Comparison of ENCODE assay signal across 33 cellular contexts in genomic region chr2:103818176-103818575, GRCh38.
"Had no signal": no experiment of that assay in that cellular context is flagged by ENCODE, and none has a peak within 500 bp of the region (broad histone marks: within the 10 kb centered on the region; RNA-seq: fewer than 3 reads in every experiment).

No MANE protein-coding gene starts in this region.

- H3K27me3 Mint-ChIP-seq: activated CD4-positive, alpha-beta memory T cell treated with anti-CD3 and anti-CD28 coated beads, Interleukin-2, amount 10 ng/mL, durations not matched to agents 7 days and 5 days; activated CD4-positive, alpha-beta T cell treated with anti-CD3 and anti-CD28 coated beads for 36 hours; activated CD4-positive, alpha-beta T cell treated with anti-CD3 and anti-CD28 coated beads, Interleukin-2, amount 10 ng/mL, durations not matched to agents 7 days and 5 days; activated naive CD4-positive, alpha-beta T cell treated with anti-CD3 and anti-CD28 coated beads, Interleukin-2, amount 10 ng/mL, durations not matched to agents 7 days and 5 days; activated naive CD8-positive, alpha-beta T cell treated with anti-CD3 and anti-CD28 coated beads, Interleukin-2, amount 10 ng/mL, durations not matched to agents 7 days and 5 days; activated T-cell treated with anti-CD3 and anti-CD28 coated beads, Interleukin-2, amount 50 U/mL, for 24 hours; central memory CD8-positive, alpha-beta T cell; effector memory CD8-positive, alpha-beta T cell; T-helper 17 cell had no signal

- H3K4me1 ChIP-seq: ascending aorta, esophagus muscularis mucosa, foreskin keratinocyte, gastrocnemius medialis, heart left ventricle had no signal

- H3K4me3 ChIP-seq: ascending aorta, coronary artery, esophagus muscularis mucosa, gastrocnemius medialis, heart left ventricle had no signal

- H3K9me3 ChIP-seq: ascending aorta, esophagus muscularis mucosa, gastrocnemius medialis, heart left ventricle had no signal

- H3K4me3 Mint-ChIP-seq: activated CD4-positive, alpha-beta memory T cell treated with anti-CD3 and anti-CD28 coated beads, Interleukin-2, amount 10 ng/mL, durations not matched to agents 7 days and 5 days; activated CD4-positive, alpha-beta T cell treated with anti-CD3 and anti-CD28 coated beads for 36 hours; activated CD4-positive, alpha-beta T cell treated with anti-CD3 and anti-CD28 coated beads, Interleukin-2, amount 10 ng/mL, durations not matched to agents 7 days and 5 days; activated naive CD4-positive, alpha-beta T cell treated with anti-CD3 and anti-CD28 coated beads, Interleukin-2, amount 10 ng/mL, durations not matched to agents 7 days and 5 days; activated naive CD8-positive, alpha-beta T cell treated with anti-CD3 and anti-CD28 coated beads, Interleukin-2, amount 10 ng/mL, durations not matched to agents 7 days and 5 days; activated T-cell treated with anti-CD3 and anti-CD28 coated beads, Interleukin-2, amount 50 U/mL, for 24 hours; activated T-cell treated with anti-CD3 and anti-CD28 coated beads, Interleukin-2, amount 50 U/mL, for 72 hours; brain; central memory CD8-positive, alpha-beta T cell; effector memory CD8-positive, alpha-beta T cell; T-helper 17 cell; T-helper 2 cell treated with Interferon-gamma antibody and Interleukin-4, amounts not matched to agents 5 μg/mL and 100 μg/mL, for 36 hours had no signal

- ATAC-seq: activated CD4-positive, alpha-beta T cell treated with anti-CD3 and anti-CD28 coated beads for 36 hours; activated naive CD4-positive, alpha-beta T cell treated with anti-CD3 and anti-CD28 coated beads, Interleukin-2, amount 50 U/mL, for 72 hours; activated T-cell treated with anti-CD3 and anti-CD28 coated beads, Interleukin-2, amount 50 U/mL, for 72 hours; effector memory CD8-positive, alpha-beta T cell; foreskin keratinocyte; gastrocnemius medialis; heart left ventricle; T-helper 17 cell had no signal

- H3K27ac ChIP-seq: ascending aorta, coronary artery, esophagus muscularis mucosa, foreskin keratinocyte, gastrocnemius medialis, heart left ventricle, WERI-Rb-1 had no signal

- H3K4me1 Mint-ChIP-seq: activated CD4-positive, alpha-beta memory T cell treated with anti-CD3 and anti-CD28 coated beads, Interleukin-2, amount 10 ng/mL, durations not matched to agents 7 days and 5 days; activated CD4-positive, alpha-beta T cell treated with anti-CD3 and anti-CD28 coated beads for 36 hours; activated CD4-positive, alpha-beta T cell treated with anti-CD3 and anti-CD28 coated beads, Interleukin-2, amount 10 ng/mL, durations not matched to agents 7 days and 5 days; activated naive CD4-positive, alpha-beta T cell treated with anti-CD3 and anti-CD28 coated beads, Interleukin-2, amount 10 ng/mL, durations not matched to agents 7 days and 5 days; activated naive CD8-positive, alpha-beta T cell treated with anti-CD3 and anti-CD28 coated beads, Interleukin-2, amount 10 ng/mL, durations not matched to agents 7 days and 5 days; brain; central memory CD8-positive, alpha-beta T cell; T-helper 17 cell had no signal

- H3K9me3 Mint-ChIP-seq: activated CD4-positive, alpha-beta T cell treated with anti-CD3 and anti-CD28 coated beads, Interleukin-2, amount 10 ng/mL, durations not matched to agents 7 days and 5 days; activated naive CD8-positive, alpha-beta T cell treated with anti-CD3 and anti-CD28 coated beads, Interleukin-2, amount 10 ng/mL, durations not matched to agents 7 days and 5 days; brain had no signal

- FAIRE-seq: bronchial epithelial cell had no signal

- H3K36me3 ChIP-seq: ascending aorta, esophagus muscularis mucosa, gastrocnemius medialis, heart left ventricle, WERI-Rb-1 had no signal

- DNase-seq: activated CD4-positive, alpha-beta memory T cell treated with anti-CD3 and anti-CD28 coated beads, Interleukin-2, amount 10 ng/mL, durations not matched to agents 7 days and 5 days; activated CD4-positive, alpha-beta T cell treated with anti-CD3 and anti-CD28 coated beads for 36 hours; activated CD4-positive, alpha-beta T cell treated with anti-CD3 and anti-CD28 coated beads, Interleukin-2, amount 10 ng/mL, durations not matched to agents 7 days and 5 days; activated CD4-positive, alpha-beta T cell treated with anti-CD3 and anti-CD28 coated beads, Interleukin-2, amount 50 U/mL, for 4 hours; activated CD4-positive, CD25-positive, alpha-beta regulatory T cell; activated CD4-positive, CD25-positive, alpha-beta regulatory T cell treated with anti-CD3 and anti-CD28 coated beads, Interleukin-2, amount 50 U/mL, for 72 hours; activated CD8-positive, alpha-beta memory T cell treated with anti-CD3 and anti-CD28 coated beads, Interleukin-2, amount 50 U/mL, for 48 hours; activated gamma-delta T cell; activated naive CD4-positive, alpha-beta T cell; activated naive CD4-positive, alpha-beta T cell treated with anti-CD3 and anti-CD28 coated beads, Interleukin-2, amount 10 ng/mL, durations not matched to agents 7 days and 5 days; activated naive CD8-positive, alpha-beta T cell treated with anti-CD3 and anti-CD28 coated beads, Interleukin-2, amount 10 ng/mL, durations not matched to agents 7 days and 5 days; activated T-cell treated with anti-CD3 and anti-CD28 coated beads for 4 hours; activated T-cell treated with anti-CD3 and anti-CD28 coated beads, Interleukin-2, amount 50 U/mL, for 24 hours; activated T-cell treated with anti-CD3 and anti-CD28 coated beads, Interleukin-2, amount 50 U/mL, for 72 hours; dermis blood vessel endothelial cell; effector CD4-positive, alpha-beta T cell; effector memory CD8-positive, alpha-beta T cell; erythroblast; foreskin keratinocyte; gastrocnemius medialis; glutamatergic neuron; heart left ventricle; T-helper 17 cell; T1000; WERI-Rb-1 had no signal

- H3K27me3 ChIP-seq: ascending aorta, esophagus muscularis mucosa, foreskin keratinocyte, gastrocnemius medialis, heart left ventricle had no signal

- H3K36me3 Mint-ChIP-seq: activated naive CD4-positive, alpha-beta T cell treated with anti-CD3 and anti-CD28 coated beads, Interleukin-2, amount 10 ng/mL, durations not matched to agents 7 days and 5 days; activated naive CD8-positive, alpha-beta T cell treated with anti-CD3 and anti-CD28 coated beads, Interleukin-2, amount 10 ng/mL, durations not matched to agents 7 days and 5 days; brain had no signal

- H3K27ac Mint-ChIP-seq: activated CD4-positive, alpha-beta memory T cell treated with anti-CD3 and anti-CD28 coated beads, Interleukin-2, amount 10 ng/mL, durations not matched to agents 7 days and 5 days; activated CD4-positive, alpha-beta T cell treated with anti-CD3 and anti-CD28 coated beads for 36 hours; activated CD4-positive, alpha-beta T cell treated with anti-CD3 and anti-CD28 coated beads, Interleukin-2, amount 10 ng/mL, durations not matched to agents 7 days and 5 days; activated naive CD4-positive, alpha-beta T cell treated with anti-CD3 and anti-CD28 coated beads, Interleukin-2, amount 10 ng/mL, durations not matched to agents 7 days and 5 days; activated naive CD4-positive, alpha-beta T cell treated with anti-CD3 and anti-CD28 coated beads, Interleukin-2, amount 50 U/mL, for 72 hours; activated naive CD8-positive, alpha-beta T cell treated with anti-CD3 and anti-CD28 coated beads, Interleukin-2, amount 10 ng/mL, durations not matched to agents 7 days and 5 days; activated T-cell treated with anti-CD3 and anti-CD28 coated beads, Interleukin-2, amount 50 U/mL, for 24 hours; activated T-cell treated with anti-CD3 and anti-CD28 coated beads, Interleukin-2, amount 50 U/mL, for 72 hours; brain; effector memory CD8-positive, alpha-beta T cell; T-helper 17 cell; T-helper 2 cell treated with Interferon-gamma antibody and Interleukin-4, amounts not matched to agents 5 μg/mL and 100 μg/mL, for 36 hours had no signal
